8 cellular contexts compared by ENCODE assay signal in genomic region chr4:6641164-6641970, GRCh38. TPM values are rescaled to one million over a fixed set of nuclear protein-coding genes. Genes with fewer than 3 reads are reported as not detected.
A peak's percentile ranks its signal among the peaks of the same experiment; 100 is the strongest.
DNase-seq lines count a peak whose midpoint lies in the region; ATAC-seq and TF ChIP-seq lines count a peak whose summit lies in the region.

No MANE protein-coding gene starts in this region.

- intact Hi-C loops in MCF 10A (cut with micrococcal nuclease): no loop called here

- DNase-seq in NCI-H2227 (lab: John Stamatoyannopoulos, UW; ENCODE audit: unreplicated experiment): peak; percentile 20
- no peak for DNase-seq in NCI-H2227 treated with DMSO at 0.1 percent for 48 hours (lab: John Stamatoyannopoulos, UW)
- DNase-seq in T follicular helper cell (ENCODE audit: low read depth): peak; percentile 35
- DNase-seq in MCF 10A (ENCODE audit: unreplicated experiment): peak; percentile 40
- peak; percentile 62 for DNase-seq in iris pigment epithelial cell (ENCODE audit: low read depth)
- DNase-seq in stimulated activated CD4-positive, alpha-beta T cell treated with anti-CD3 and anti-CD28 coated beads, Interleukin-15, amount 100 ng/mL, for 24 hours: peak; percentile 52
- no peak for DNase-seq in G401 (ENCODE audit: low spot score)

- peak overlapping the region; percentile 99 for H3K4me3 Mint-ChIP-seq in MCF 10A (ENCODE audit: unreplicated experiment)

- peaks cover 49% of the 10 kb centered on the region for H3K36me3 Mint-ChIP-seq in MCF 10A (ENCODE audit: insufficient read depth, unreplicated experiment)

- POLR2A ChIA-PET in MCF 10A (lab: Yijun Ruan, JAX): interaction anchor here (0.6 to 7.7 kb wide), 25 partner anchors 8 to 1800 kb away, joined by 3 to 100 read pairs (median 4); partner anchors contain the start of genes BLOC1S4, MAN2B2, MRFAP1L1 and WFS1

- H3K27me3 Mint-ChIP-seq in MCF 10A (ENCODE audit: insufficient read depth, unreplicated experiment): no peaks in the 10 kb centered on the region

- CTCF ChIA-PET in MCF 10A (lab: Yijun Ruan, JAX): interaction anchor here (0.5 to 1.6 kb wide), 6 partner anchors 8 to 297 kb away, joined by 3 to 7 read pairs (median 4); a partner anchor contains a TSS

- TF ChIP-seq CTCF in MCF 10A (IDR thresholded peaks at IDR 0.05; ENCODE audit: unreplicated experiment): no peak

- in situ Hi-C loops in G401 (cut with HindIII; ENCODE audit: low sequenced_read_pairs): no loop called here

- no peaks in the 10 kb centered on the region for H3K9me3 Mint-ChIP-seq in MCF 10A (ENCODE audit: unreplicated experiment)

- peak; percentile 33 for ATAC-seq in HG03064 (IDR thresholded peaks at IDR 0.05; ENCODE audit: low read depth, unreplicated experiment)

- H3K4me1 Mint-ChIP-seq in MCF 10A (ENCODE audit: insufficient read depth, unreplicated experiment): peaks cover 24% of the 10 kb centered on the region

- peak overlapping the region; percentile 95 for H3K27ac Mint-ChIP-seq in MCF 10A (ENCODE audit: low read depth, unreplicated experiment)

- BruUV-seq in MCF 10A (replicated peaks; lab: Mats Ljungman, UMichigan): no TSS peak

RNA-seq across cellular contexts. Expression of gene MRFAP1, which starts 0.9 kb away (rescaled TPM):
- total RNA-seq in MCF 10A (2022): 387 and 481 TPM in 2 replicates
- 291 and 303 TPM in 2 replicates for total RNA-seq in G401 (2014; rRNA removed; shearing (Covaris generic))

RNA-seq across cellular contexts. Expression of gene S100P, which starts 52.3 kb away (rescaled TPM):
- total RNA-seq in MCF 10A (2022): 55.6 and 97.6 TPM in 2 replicates
- total RNA-seq in G401 (2014; rRNA removed; shearing (Covaris generic)): not detected in 2 replicates

Comparison
In these comparisons a context has a peak if more than half of its experiments do, and no peak if none do; other contexts are left out.
1. DNase-seq: peak in NCI-H2227 (single experiment), T follicular helper cell (single experiment), MCF 10A (single experiment), iris pigment epithelial cell (single experiment) and stimulated activated CD4-positive, alpha-beta T cell treated with anti-CD3 and anti-CD28 coated beads, Interleukin-15, amount 100 ng/mL, for 24 hours (single experiment); none in NCI-H2227 treated with DMSO at 0.1 percent for 48 hours (single experiment) and G401 (single experiment).
2. RNA of gene S100P, which starts 52.3 kb away (total RNA-seq): 55.6 to 97.6 TPM in MCF 10A; not detected in G401; every median in the first group is over 10 times any median in the second.